Comparison of ENCODE assay signal across 1 cellular context in the genomic region with DNA sequence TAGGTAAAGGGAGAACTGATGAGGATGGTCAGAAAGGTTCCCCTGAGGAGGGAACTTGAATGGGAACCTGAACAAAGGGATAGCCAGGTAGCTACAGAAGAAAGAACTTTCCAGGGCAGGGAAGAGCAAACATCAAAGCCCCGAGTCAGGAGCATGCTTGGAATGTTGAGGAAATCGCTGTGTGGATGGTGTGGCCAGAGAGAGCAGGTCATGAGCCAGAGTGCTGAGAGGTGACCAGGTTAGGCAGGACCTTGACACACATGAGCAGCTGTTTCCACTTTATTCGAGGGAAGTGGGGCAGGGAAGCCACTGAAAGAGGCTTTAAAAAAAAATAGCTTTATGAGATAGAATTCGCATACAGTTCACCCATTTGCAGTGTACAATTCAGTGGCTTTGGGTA.
TF ChIP-seq lines count a peak whose summit lies in the region.

No MANE protein-coding gene starts in this region.

TF ChIP-seq in HCT116, 20 proteins besides CTCF, POLR2A, EP300 and RAD21:
- TF ChIP-seq ELF1 (IDR thresholded peaks at IDR 0.05; ENCODE audit: borderline replicate concordance, low read depth) (no peak), CEBPB (IDR thresholded peaks at IDR 0.05; ENCODE audit: low read depth) (no peak), CBX3 (IDR thresholded peaks at IDR 0.05; ENCODE audit: low read depth) (no peak), ZNF274 (IDR thresholded peaks at IDR 0.05; ENCODE audit: low read depth, low read length) (no peak), EGR1 (IDR thresholded peaks at IDR 0.05; ENCODE audit: low read depth) (no peak), YY1 (IDR thresholded peaks at IDR 0.05; ENCODE audit: extremely low read depth, insufficient replicate concordance, low read depth, low read length) (no peak), TCF7L2 (IDR thresholded peaks at IDR 0.05; ENCODE audit: borderline replicate concordance, extremely low read depth, insufficient read depth, insufficient read length) (no peak), POLR2AphosphoS5 (IDR thresholded peaks at IDR 0.05; ENCODE audit: low read depth, low read length) (no peak)
- TF ChIP-seq, protein P1, sequence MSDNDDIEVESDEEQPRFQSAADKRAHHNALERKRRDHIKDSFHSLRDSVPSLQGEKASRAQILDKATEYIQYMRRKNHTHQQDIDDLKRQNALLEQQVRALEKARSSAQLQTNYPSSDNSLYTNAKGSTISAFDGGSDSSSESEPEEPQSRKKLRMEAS (IDR thresholded peaks at IDR 0.05), result no peak
- TF ChIP-seq, protein P2, sequence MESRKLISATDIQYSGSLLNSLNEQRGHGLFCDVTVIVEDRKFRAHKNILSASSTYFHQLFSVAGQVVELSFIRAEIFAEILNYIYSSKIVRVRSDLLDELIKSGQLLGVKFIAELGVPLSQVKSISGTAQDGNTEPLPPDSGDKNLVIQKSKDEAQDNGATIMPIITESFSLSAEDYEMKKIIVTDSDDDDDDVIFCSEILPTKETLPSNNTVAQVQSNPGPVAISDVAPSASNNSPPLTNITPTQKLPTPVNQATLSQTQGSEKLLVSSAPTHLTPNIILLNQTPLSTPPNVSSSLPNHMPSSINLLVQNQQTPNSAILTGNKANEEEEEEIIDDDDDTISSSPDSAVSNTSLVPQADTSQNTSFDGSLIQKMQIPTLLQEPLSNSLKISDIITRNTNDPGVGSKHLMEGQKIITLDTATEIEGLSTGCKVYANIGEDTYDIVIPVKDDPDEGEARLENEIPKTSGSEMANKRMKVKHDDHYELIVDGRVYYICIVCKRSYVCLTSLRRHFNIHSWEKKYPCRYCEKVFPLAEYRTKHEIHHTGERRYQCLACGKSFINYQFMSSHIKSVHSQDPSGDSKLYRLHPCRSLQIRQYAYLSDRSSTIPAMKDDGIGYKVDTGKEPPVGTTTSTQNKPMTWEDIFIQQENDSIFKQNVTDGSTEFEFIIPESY (IDR thresholded peaks at IDR 0.05; ENCODE audit: extremely low read depth, insufficient replicate concordance, low read length), result no peak
- TF ChIP-seq, protein P3, sequence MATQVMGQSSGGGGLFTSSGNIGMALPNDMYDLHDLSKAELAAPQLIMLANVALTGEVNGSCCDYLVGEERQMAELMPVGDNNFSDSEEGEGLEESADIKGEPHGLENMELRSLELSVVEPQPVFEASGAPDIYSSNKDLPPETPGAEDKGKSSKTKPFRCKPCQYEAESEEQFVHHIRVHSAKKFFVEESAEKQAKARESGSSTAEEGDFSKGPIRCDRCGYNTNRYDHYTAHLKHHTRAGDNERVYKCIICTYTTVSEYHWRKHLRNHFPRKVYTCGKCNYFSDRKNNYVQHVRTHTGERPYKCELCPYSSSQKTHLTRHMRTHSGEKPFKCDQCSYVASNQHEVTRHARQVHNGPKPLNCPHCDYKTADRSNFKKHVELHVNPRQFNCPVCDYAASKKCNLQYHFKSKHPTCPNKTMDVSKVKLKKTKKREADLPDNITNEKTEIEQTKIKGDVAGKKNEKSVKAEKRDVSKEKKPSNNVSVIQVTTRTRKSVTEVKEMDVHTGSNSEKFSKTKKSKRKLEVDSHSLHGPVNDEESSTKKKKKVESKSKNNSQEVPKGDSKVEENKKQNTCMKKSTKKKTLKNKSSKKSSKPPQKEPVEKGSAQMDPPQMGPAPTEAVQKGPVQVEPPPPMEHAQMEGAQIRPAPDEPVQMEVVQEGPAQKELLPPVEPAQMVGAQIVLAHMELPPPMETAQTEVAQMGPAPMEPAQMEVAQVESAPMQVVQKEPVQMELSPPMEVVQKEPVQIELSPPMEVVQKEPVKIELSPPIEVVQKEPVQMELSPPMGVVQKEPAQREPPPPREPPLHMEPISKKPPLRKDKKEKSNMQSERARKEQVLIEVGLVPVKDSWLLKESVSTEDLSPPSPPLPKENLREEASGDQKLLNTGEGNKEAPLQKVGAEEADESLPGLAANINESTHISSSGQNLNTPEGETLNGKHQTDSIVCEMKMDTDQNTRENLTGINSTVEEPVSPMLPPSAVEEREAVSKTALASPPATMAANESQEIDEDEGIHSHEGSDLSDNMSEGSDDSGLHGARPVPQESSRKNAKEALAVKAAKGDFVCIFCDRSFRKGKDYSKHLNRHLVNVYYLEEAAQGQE (IDR thresholded peaks at IDR 0.05; ENCODE audit: low read depth), result no peak
